Comparison of ENCODE assay signal across 19 cellular contexts in genomic region chr10:93266858-93267257, GRCh38.
A peak's percentile ranks its signal among the peaks of the same experiment; 100 is the strongest.
DNase-seq lines count a peak whose midpoint lies in the region; ATAC-seq, FAIRE-seq and TF ChIP-seq lines count a peak whose summit lies in the region.
"Had no signal": no experiment of that assay in that cellular context is flagged by ENCODE, and none has a peak within 500 bp of the region (broad histone marks: within the 10 kb centered on the region; RNA-seq: fewer than 3 reads in every experiment).

No MANE protein-coding gene starts in this region.

- no peaks in the 10 kb centered on the region for H3K27me3 ChIP-seq in small intestine (ENCODE audit: control insufficient read depth in 2 of 2, insufficient read depth in 2 of 2, low read length in 2 of 2)
- H3K27me3 ChIP-seq: BLaER1, SJSA1 had no signal

- H3K4me3 ChIP-seq in small intestine (ENCODE audit: low read depth in 1 of 2, low read length in 2 of 2), result no peak overlapping the region
- H3K4me3 ChIP-seq: BLaER1, SJSA1 had no signal

- peaks cover 23% of the 10 kb centered on the region for H3K4me1 Mint-ChIP-seq in activated CD4-positive, alpha-beta memory T cell treated with anti-CD3 and anti-CD28 coated beads, Interleukin-2, amount 10 ng/mL, durations not matched to agents 7 days and 5 days
- peaks cover 21% of the 10 kb centered on the region for H3K4me1 Mint-ChIP-seq in activated CD4-positive, alpha-beta memory T cell treated with anti-CD3 and anti-CD28 coated beads for 36 hours (ENCODE audit: low read depth)
- H3K4me1 Mint-ChIP-seq in activated B cell treated with CpG ODN at 0.5 μM for 24 hours, result peaks cover 21% of the 10 kb centered on the region
- H3K4me1 Mint-ChIP-seq in stimulated activated naive B cell treated with anti-CD40 and anti-IgM and Interleukin-4, amounts not matched to agents 10 μg/mL and 1 μg/mL and 100 μg/mL, for 72 hours, result peaks cover 17 to 35% of the 10 kb centered on the region in 2 donors
- peaks cover 10% of the 10 kb centered on the region for H3K4me1 Mint-ChIP-seq in HFFc6 (ENCODE audit: low read depth)

- TF ChIP-seq CTCF in activated B cell treated with CpG ODN at 0.5 μM for 24 hours (IDR thresholded peaks at IDR 0.05), result no peak
- TF ChIP-seq CTCF in HFFc6 (IDR thresholded peaks at IDR 0.05), result no peak

- no peaks in the 10 kb centered on the region for H3K4me1 ChIP-seq in small intestine (ENCODE audit: control insufficient read depth in 2 of 2, insufficient read depth in 1 of 2, low read depth in 1 of 2, low read length in 1 of 2)

- no peaks in the 10 kb centered on the region for H3K27me3 Mint-ChIP-seq in activated CD4-positive, alpha-beta memory T cell treated with anti-CD3 and anti-CD28 coated beads, Interleukin-2, amount 10 ng/mL, durations not matched to agents 7 days and 5 days
- no peaks in the 10 kb centered on the region for H3K27me3 Mint-ChIP-seq in activated CD4-positive, alpha-beta memory T cell treated with anti-CD3 and anti-CD28 coated beads for 36 hours
- H3K27me3 Mint-ChIP-seq in activated B cell treated with CpG ODN at 0.5 μM for 24 hours (no peaks in the 10 kb centered on the region), HFFc6 (ENCODE audit: insufficient read depth) (peaks cover 14% of the 10 kb centered on the region)
- peaks cover 0 to 4% of the 10 kb centered on the region in 2 donors for H3K27me3 Mint-ChIP-seq in stimulated activated naive B cell treated with anti-CD40 and anti-IgM and Interleukin-4, amounts not matched to agents 10 μg/mL and 1 μg/mL and 100 μg/mL, for 72 hours

- POLR2A ChIA-PET in activated CD4-positive, alpha-beta memory T cell treated with anti-CD3 and anti-CD28 coated beads, Interleukin-2, amount 10 ng/mL, durations not matched to agents 7 days and 5 days (lab: Charles Lee), result no interaction called here
- POLR2A ChIA-PET in activated CD4-positive, alpha-beta memory T cell treated with anti-CD3 and anti-CD28 coated beads for 36 hours (lab: Charles Lee), result no interaction called here
- POLR2A ChIA-PET in activated B cell treated with CpG ODN at 0.5 μM for 24 hours (lab: Charles Lee), result no interaction called here

- FAIRE-seq in small intestine (lab: Jason Lieb, UNC), result no peak
- FAIRE-seq: HepG2 had no signal

- H3K27ac Mint-ChIP-seq in activated CD4-positive, alpha-beta memory T cell treated with anti-CD3 and anti-CD28 coated beads, Interleukin-2, amount 10 ng/mL, durations not matched to agents 7 days and 5 days, result no peak overlapping the region
- no peak overlapping the region for H3K27ac Mint-ChIP-seq in activated CD4-positive, alpha-beta memory T cell treated with anti-CD3 and anti-CD28 coated beads for 36 hours
- H3K27ac Mint-ChIP-seq in activated B cell treated with CpG ODN at 0.5 μM for 24 hours (peak overlapping the region; percentile 46), HFFc6 (no peak overlapping the region)
- H3K27ac Mint-ChIP-seq in stimulated activated naive B cell treated with anti-CD40 and anti-IgM and Interleukin-4, amounts not matched to agents 10 μg/mL and 1 μg/mL and 100 μg/mL, for 72 hours, result no peak overlapping the region

- peak; percentile 18 for DNase-seq in activated CD4-positive, alpha-beta memory T cell treated with anti-CD3 and anti-CD28 coated beads, Interleukin-2, amount 10 ng/mL, durations not matched to agents 7 days and 5 days
- DNase-seq in activated CD4-positive, alpha-beta memory T cell treated with anti-CD3 and anti-CD28 coated beads for 36 hours, result no peak
- DNase-seq in activated B cell treated with CpG ODN at 0.5 μM for 24 hours (no peak), small intestine (no peak), COLO829 (ENCODE audit: low spot score) (no peak), HFFc6 (no peak)
- DNase-seq in stimulated activated naive B cell treated with anti-CD40 and anti-IgM and Interleukin-4, amounts not matched to agents 10 μg/mL and 1 μg/mL and 100 μg/mL, for 72 hours, result no peak
- DNase-seq: GDM1, NCI-H1105, NCI-H1694 treated with DMSO at 0.1 percent for 48 hours, NCI-H2107, NCI-H2227 treated with DMSO at 0.1 percent for 48 hours, NCI-H524, SW 1271 had no signal

- peak; percentile 6 for ATAC-seq in HG02938 (IDR thresholded peaks at IDR 0.05; ENCODE audit: unreplicated experiment)
- peak; percentile 42 for ATAC-seq in activated B cell treated with CpG ODN at 0.5 μM for 24 hours (ENCODE audit: low read depth)
- ATAC-seq in stimulated activated naive B cell treated with anti-CD40 and anti-IgM and Interleukin-4, amounts not matched to agents 10 μg/mL and 1 μg/mL and 100 μg/mL, for 72 hours (replicated peaks), result peak; percentile 37 to 54
- ATAC-seq: HepG2 had no signal

- H3K9me3 ChIP-seq in small intestine (ENCODE audit: control insufficient read depth, low read depth), result no peaks in the 10 kb centered on the region
- H3K9me3 ChIP-seq: SJSA1 had no signal

- H3K4me3 Mint-ChIP-seq in activated CD4-positive, alpha-beta memory T cell treated with anti-CD3 and anti-CD28 coated beads, Interleukin-2, amount 10 ng/mL, durations not matched to agents 7 days and 5 days, result no peak overlapping the region
- H3K4me3 Mint-ChIP-seq in activated CD4-positive, alpha-beta memory T cell treated with anti-CD3 and anti-CD28 coated beads for 36 hours, result no peak overlapping the region
- H3K4me3 Mint-ChIP-seq in activated B cell treated with CpG ODN at 0.5 μM for 24 hours, result no peak overlapping the region
- H3K4me3 Mint-ChIP-seq in stimulated activated naive B cell treated with anti-CD40 and anti-IgM and Interleukin-4, amounts not matched to agents 10 μg/mL and 1 μg/mL and 100 μg/mL, for 72 hours, result no peak overlapping the region
- H3K4me3 Mint-ChIP-seq in HFFc6, result no peak overlapping the region

- WGBS in small intestine, 3 donors, result 81 to 87% (median 84%) methylated on average over 4 of the region's 4 CpGs

- intact Hi-C loops in activated CD4-positive, alpha-beta memory T cell treated with anti-CD3 and anti-CD28 coated beads for 36 hours (cut with micrococcal nuclease), result no loop called here
- intact Hi-C loops in activated B cell treated with CpG ODN at 0.5 μM for 24 hours (cut with micrococcal nuclease), result loop anchor here (1.0 kb wide), 1 partner anchor 152 kb away; no protein-coding TSS in a partner anchor

- H3K9me3 Mint-ChIP-seq in activated CD4-positive, alpha-beta memory T cell treated with anti-CD3 and anti-CD28 coated beads, Interleukin-2, amount 10 ng/mL, durations not matched to agents 7 days and 5 days, result peaks cover 12% of the 10 kb centered on the region
- H3K9me3 Mint-ChIP-seq in activated CD4-positive, alpha-beta memory T cell treated with anti-CD3 and anti-CD28 coated beads for 36 hours, result peaks cover 8% of the 10 kb centered on the region
- H3K9me3 Mint-ChIP-seq in activated B cell treated with CpG ODN at 0.5 μM for 24 hours (peaks cover 4% of the 10 kb centered on the region), HFFc6 (peaks cover 15% of the 10 kb centered on the region)
- H3K9me3 Mint-ChIP-seq in stimulated activated naive B cell treated with anti-CD40 and anti-IgM and Interleukin-4, amounts not matched to agents 10 μg/mL and 1 μg/mL and 100 μg/mL, for 72 hours, result peaks cover 5 to 7% of the 10 kb centered on the region in 2 donors

- no peaks in the 10 kb centered on the region for H3K36me3 ChIP-seq in small intestine (ENCODE audit: control insufficient read depth in 2 of 2, insufficient read depth in 2 of 2, low read length in 2 of 2)
- H3K36me3 ChIP-seq: BLaER1, SJSA1 had no signal

- CTCF ChIA-PET in activated CD4-positive, alpha-beta memory T cell treated with anti-CD3 and anti-CD28 coated beads, Interleukin-2, amount 10 ng/mL, durations not matched to agents 7 days and 5 days (lab: Charles Lee), result no interaction called here
- CTCF ChIA-PET in activated CD4-positive, alpha-beta memory T cell treated with anti-CD3 and anti-CD28 coated beads for 36 hours (lab: Charles Lee), result interaction anchor here (0.6 kb wide), 1 partner anchor 23 kb away, joined by 3 read pairs; no protein-coding TSS in a partner anchor
- CTCF ChIA-PET in activated B cell treated with CpG ODN at 0.5 μM for 24 hours (lab: Charles Lee), result interaction anchor here (1.4 kb wide), 1 partner anchor 21 kb away, joined by 4 read pairs; no protein-coding TSS in a partner anchor

- H3K27ac ChIP-seq in small intestine (ENCODE audit: low read depth in 1 of 2, low read length in 1 of 2), result no peak overlapping the region
- H3K27ac ChIP-seq: 22Rv1, BLaER1, SJSA1 had no signal

- peaks cover 7% of the 10 kb centered on the region for H3K36me3 Mint-ChIP-seq in activated CD4-positive, alpha-beta memory T cell treated with anti-CD3 and anti-CD28 coated beads, Interleukin-2, amount 10 ng/mL, durations not matched to agents 7 days and 5 days (ENCODE audit: low read depth)
- no peaks in the 10 kb centered on the region for H3K36me3 Mint-ChIP-seq in activated CD4-positive, alpha-beta memory T cell treated with anti-CD3 and anti-CD28 coated beads for 36 hours
- H3K36me3 Mint-ChIP-seq in activated B cell treated with CpG ODN at 0.5 μM for 24 hours (ENCODE audit: low read depth) (no peaks in the 10 kb centered on the region), HFFc6 (ENCODE audit: low read depth) (peaks cover 11% of the 10 kb centered on the region; the same call in 1 of the 2 replicates)
- H3K36me3 Mint-ChIP-seq in stimulated activated naive B cell treated with anti-CD40 and anti-IgM and Interleukin-4, amounts not matched to agents 10 μg/mL and 1 μg/mL and 100 μg/mL, for 72 hours, result peaks cover 1 to 7% of the 10 kb centered on the region in 2 donors
